Comparison of ENCODE assay signal across 3 cellular contexts in genomic region chr2:237746302-237747080, GRCh38.
TF ChIP-seq lines count a peak whose summit lies in the region.

No MANE protein-coding gene starts in this region.

TF ChIP-seq in SK-N-SH, 30 proteins besides CTCF, POLR2A, EP300 and RAD21 (continued from another document):
- TF ChIP-seq REST (IDR thresholded peaks at IDR 0.05; ENCODE audit: low read depth, low read length) (no peak), NRF1 (IDR thresholded peaks at IDR 0.05; ENCODE audit: low read depth, low read length) (no peak), TAF1 (IDR thresholded peaks at IDR 0.05; ENCODE audit: borderline replicate concordance, low read depth, low read length) (no peak)

TF ChIP-seq in SK-N-SH treated with all-trans-retinoic acid at 6 μM for 48 hours, 23 proteins besides CTCF, POLR2A, EP300 and RAD21 (continued from another document):
- TF ChIP-seq CSRNP3 (CRISPR knock-in tag; IDR thresholded peaks at IDR 0.05) (no peak), POU6F1 (CRISPR knock-in tag; IDR thresholded peaks at IDR 0.05; ENCODE audit: borderline replicate concordance, low read depth) (no peak), CSDC2 (CRISPR knock-in tag; IDR thresholded peaks at IDR 0.05) (no peak), PATZ1 (CRISPR knock-in tag; IDR thresholded peaks at IDR 0.05; ENCODE audit: borderline replicate concordance) (no peak), ZFP3 (CRISPR knock-in tag; IDR thresholded peaks at IDR 0.05) (no peak), SNAI2 (CRISPR knock-in tag; IDR thresholded peaks at IDR 0.05) (no peak), CREB5 (CRISPR knock-in tag; IDR thresholded peaks at IDR 0.05; ENCODE audit: low read depth) (no peak), ARNTL (CRISPR knock-in tag; IDR thresholded peaks at IDR 0.05; ENCODE audit: borderline replicate concordance, low read depth) (no peak), ZNF8 (CRISPR knock-in tag; IDR thresholded peaks at IDR 0.05) (no peak), OSR1 (CRISPR knock-in tag; IDR thresholded peaks at IDR 0.05) (no peak), ZFP30 (CRISPR knock-in tag; IDR thresholded peaks at IDR 0.05) (no peak)

TF ChIP-seq in HepG2, 621 proteins besides CTCF, POLR2A, EP300 and RAD21 (continued from another document):
- TF ChIP-seq IKZF5 (CRISPR knock-in tag; IDR thresholded peaks at IDR 0.05) (no peak), ZNF780A (CRISPR knock-in tag; IDR thresholded peaks at IDR 0.05) (no peak), PTBP1 (IDR thresholded peaks at IDR 0.05; ENCODE audit: low read depth, low read length, poor library complexity, severe bottlenecking) (no peak), CSRNP1 (CRISPR knock-in tag; IDR thresholded peaks at IDR 0.05) (no peak), ZBTB3 (CRISPR knock-in tag; IDR thresholded peaks at IDR 0.05; ENCODE audit: borderline replicate concordance, low read depth) (no peak), ZNF318 (CRISPR knock-in tag; IDR thresholded peaks at IDR 0.05) (0 out of 2 replicates have a peak, but pooled peaks have one; percentile 35), NR2C2 (CRISPR knock-in tag; IDR thresholded peaks at IDR 0.05; ENCODE audit: borderline replicate concordance) (no peak), ZBTB46 (CRISPR knock-in tag; IDR thresholded peaks at IDR 0.05; ENCODE audit: borderline replicate concordance) (no peak)
